Comparison of ENCODE assay signal across 9 cellular contexts in the genomic region with DNA sequence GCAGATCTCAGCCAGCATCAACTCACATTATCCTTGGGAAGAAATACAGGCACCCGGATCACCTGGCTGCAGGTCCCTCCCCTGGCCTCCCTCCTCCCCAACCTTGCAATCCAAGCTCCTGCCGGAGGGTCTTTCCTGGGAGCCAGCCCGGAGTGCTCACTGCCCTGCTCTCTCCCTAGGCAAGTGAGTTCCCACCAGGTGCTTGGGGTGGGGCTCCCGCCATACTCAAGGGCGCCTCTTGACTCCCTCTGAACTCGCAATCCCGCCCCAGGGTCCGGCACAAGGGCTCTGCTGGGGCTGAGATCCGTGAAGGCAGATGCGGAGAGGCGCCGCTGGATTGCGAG. TPM values are rescaled to one million over a fixed set of nuclear protein-coding genes. Genes with fewer than 3 reads are reported as not detected.
DNase-seq lines count a peak whose midpoint lies in the region; ATAC-seq and TF ChIP-seq lines count a peak whose summit lies in the region.
"Had no signal": no experiment of that assay in that cellular context is flagged by ENCODE, and none has a peak within 500 bp of the region (broad histone marks: within the 10 kb centered on the region; RNA-seq: fewer than 3 reads in every experiment).

No MANE protein-coding gene starts in this region.

- H3K9ac ChIP-seq in duodenal mucosa (ENCODE audit: low read depth in 1 of 2, low read length in 2 of 2) = peak overlapping the region; percentile 20 to 68

- DNase-seq in cardiac muscle cell (ENCODE audit: low read depth in 1 of 2, low spot score in 1 of 2) (no peak), left cardiac atrium (no peak), mucosa of descending colon (no peak), upper lobe of right lung (no peak), coronary artery (ENCODE audit: low spot score) (no peak), GM03348 (ENCODE audit: low spot score) (no peak)
- no peak for DNase-seq in activated CD4-positive, alpha-beta T cell treated with anti-CD3 and anti-CD28 coated beads, Interleukin-2, amount 50 U/mL, for 48 hours
- DNase-seq: T-helper 1 cell had no signal

- H3K9me3 ChIP-seq in cardiac muscle cell (ENCODE audit: low read depth) = no peaks in the 10 kb centered on the region
- H3K9me3 ChIP-seq in duodenal mucosa (ENCODE audit: control insufficient read depth in 1 of 2, low read length in 2 of 2) = no peaks in the 10 kb centered on the region
- no peaks in the 10 kb centered on the region for H3K9me3 ChIP-seq in mucosa of descending colon
- H3K9me3 ChIP-seq in upper lobe of right lung = no peaks in the 10 kb centered on the region

- peak overlapping the region; percentile 73 for H3K4me3 ChIP-seq in cardiac muscle cell
- peak overlapping the region; percentile 71 to 74 for H3K4me3 ChIP-seq in duodenal mucosa (ENCODE audit: low read depth in 1 of 2, low read length in 2 of 2)
- peak overlapping the region; percentile 31 for H3K4me3 ChIP-seq in mucosa of descending colon
- peak overlapping the region; percentile 57 for H3K4me3 ChIP-seq in upper lobe of right lung
- no peak overlapping the region for H3K4me3 ChIP-seq in coronary artery

- TF ChIP-seq CTCF in cardiac muscle cell (IDR thresholded peaks at IDR 0.05; ENCODE audit: low read depth, low read length) (no peak), mucosa of descending colon (IDR thresholded peaks at IDR 0.05) (no peak), upper lobe of right lung (IDR thresholded peaks at IDR 0.05) (no peak), coronary artery (IDR thresholded peaks at IDR 0.05) (no peak)

- H3K36me3 ChIP-seq in cardiac muscle cell = no peaks in the 10 kb centered on the region
- peaks cover 0 to 10% of the 10 kb centered on the region in 2 donors for H3K36me3 ChIP-seq in duodenal mucosa (ENCODE audit: control insufficient read depth in 1 of 2, insufficient read depth in 2 of 2, low read length in 2 of 2)
- H3K36me3 ChIP-seq in mucosa of descending colon (ENCODE audit: low read depth) = no peaks in the 10 kb centered on the region
- H3K36me3 ChIP-seq in upper lobe of right lung = no peaks in the 10 kb centered on the region

- H3K27me3 ChIP-seq in cardiac muscle cell (peaks cover 18% of the 10 kb centered on the region), duodenal mucosa (ENCODE audit: control insufficient read depth in 1 of 2, insufficient read depth in 2 of 2, low read length in 2 of 2) (peaks cover 0 to 2% of the 10 kb centered on the region in 2 donors), upper lobe of right lung (peaks cover 6% of the 10 kb centered on the region)

- H3K27ac ChIP-seq in cardiac muscle cell (no peak overlapping the region), duodenal mucosa (ENCODE audit: low read depth, low read length) (peak overlapping the region; percentile 90), upper lobe of right lung (peak overlapping the region; percentile 78), coronary artery (no peak overlapping the region)

- no peak for ATAC-seq in left cardiac atrium
- ATAC-seq in mucosa of descending colon = no peak
- no peak for ATAC-seq in upper lobe of right lung

- intact Hi-C loops in left cardiac atrium (cut with DNase I) = no loop called here
- intact Hi-C loops in mucosa of descending colon (cut with DNase I, micrococcal nuclease) = no loop called here
- intact Hi-C loops in upper lobe of right lung (cut with DNase I) = no loop called here

- no peaks in the 10 kb centered on the region for H3K4me1 ChIP-seq in cardiac muscle cell (ENCODE audit: low read depth)
- H3K4me1 ChIP-seq in duodenal mucosa (ENCODE audit: control insufficient read depth in 1 of 2, insufficient read depth in 2 of 2, low read length in 2 of 2) = peaks cover 18 to 20% of the 10 kb centered on the region in 2 donors
- peaks cover 17% of the 10 kb centered on the region for H3K4me1 ChIP-seq in mucosa of descending colon (ENCODE audit: low read depth)
- peaks cover 17% of the 10 kb centered on the region for H3K4me1 ChIP-seq in upper lobe of right lung

RNA-seq across cellular contexts. Expression of a gene that starts 1.2 kb away (rescaled TPM):
- total RNA-seq in cardiac muscle cell (26.5 and 39.5 TPM in 2 replicates), left cardiac atrium (10 to 100 TPM; 12.4 to 17.2 TPM), mucosa of descending colon (10 to 100 TPM; 66.8 to 89.9 (median 69.9) TPM), upper lobe of right lung (30.3 TPM)
- polyA plus RNA-seq in cardiac muscle cell = 8.3 and 8.8 TPM in 2 replicates

Comparison
In these comparisons a context has a peak if more than half of its experiments do, and no peak if none do; other contexts are left out.
1. H3K27ac ChIP-seq: peak in duodenal mucosa (single experiment) and upper lobe of right lung (single experiment); none in cardiac muscle cell (single experiment) and coronary artery (0 of 2).